In the genomic region with DNA sequence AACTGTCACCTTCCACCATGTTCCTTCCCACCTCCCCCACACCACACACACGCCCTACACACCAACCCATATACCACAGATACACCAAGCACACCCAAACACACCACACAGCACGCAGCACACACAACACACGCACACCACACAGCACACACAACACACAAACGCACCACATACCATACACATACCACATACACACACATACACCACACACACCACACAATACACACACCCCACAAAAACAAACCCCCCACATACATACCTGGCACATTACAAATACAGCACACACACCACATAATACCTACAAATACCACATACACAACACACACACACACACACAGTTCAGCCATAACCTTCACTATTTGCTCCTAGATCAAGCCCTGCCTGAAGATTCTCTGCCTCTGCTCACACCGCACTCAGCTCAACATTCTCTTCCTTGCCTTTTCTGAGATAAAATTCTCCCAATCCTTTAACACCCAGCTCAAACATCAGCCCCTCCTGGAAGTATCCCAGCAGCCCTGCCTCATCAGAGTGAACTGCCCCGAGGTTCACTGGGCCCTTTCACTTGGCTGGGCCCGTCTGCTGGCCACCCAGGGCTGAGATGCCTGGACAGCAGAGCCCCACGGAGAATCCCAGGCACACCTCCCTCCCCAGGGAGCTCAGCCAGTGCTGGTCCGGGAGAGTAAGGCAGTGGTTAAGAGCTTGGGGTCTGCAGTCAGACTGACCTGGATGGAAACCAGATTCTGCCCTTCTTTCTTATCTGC, we compare ENCODE assay signal across 9 cellular contexts. TPM values are rescaled to one million over a fixed set of nuclear protein-coding genes. Genes with fewer than 3 reads are reported as not detected.
DNase-seq lines count a peak whose midpoint lies in the region; ATAC-seq, FAIRE-seq and TF ChIP-seq lines count a peak whose summit lies in the region.
"Had no signal": no experiment of that assay in that cellular context is flagged by ENCODE, and none has a peak within 500 bp of the region (broad histone marks: within the 10 kb centered on the region; RNA-seq: fewer than 3 reads in every experiment).

No MANE protein-coding gene starts in this region.

- H2BK12ac ChIP-seq in H1 (ENCODE audit: low read depth, low read length) (no peak overlapping the region), neuronal stem cell (ENCODE audit: low read length) (peak overlapping the region; percentile 63)

- no peak overlapping the region for H2AK5ac ChIP-seq in H1 (ENCODE audit: low read depth, low read length)
- H2AK5ac ChIP-seq in neuronal stem cell (ENCODE audit: low read depth, low read length), result no peak overlapping the region

- TF ChIP-seq CTCF in Peyer's patch (IDR thresholded peaks at IDR 0.05) (no peak), H1 (IDR thresholded peaks at IDR 0.05; ENCODE audit: control extremely low read depth in 1 of 3, insufficient read depth in 1 of 3, low read depth in 1 of 3, low read length in 3 of 3) (no peak)

- peak overlapping the region; percentile 65 for H4K91ac ChIP-seq in H1 (replicated peaks; ENCODE audit: insufficient read length, low read length)
- H4K91ac ChIP-seq in neuronal stem cell (ENCODE audit: low read depth, low read length, poor library complexity), result no peak overlapping the region

- H4K5ac ChIP-seq in H1 (ENCODE audit: insufficient read length, low read depth, low read length), result no peak overlapping the region

- no peaks in the 10 kb centered on the region for H3K79me1 ChIP-seq in H1 (ENCODE audit: low read depth, low read length)
- H3K79me1 ChIP-seq in neuronal stem cell (ENCODE audit: low read depth, low read length), result peaks cover 2% of the 10 kb centered on the region

- no peak overlapping the region for H3K23ac ChIP-seq in H1 (ENCODE audit: insufficient read length)
- H3K23ac ChIP-seq in neuronal stem cell (ENCODE audit: low read depth, low read length, poor library complexity), result peak overlapping the region; percentile 92

- no peak overlapping the region for H2BK20ac ChIP-seq in H1 (ENCODE audit: low read length)

- H3K4me1 ChIP-seq in Peyer's patch, result no peaks in the 10 kb centered on the region
- H3K4me1 ChIP-seq in H1 (replicated peaks in 1 of 4; ENCODE audit: control insufficient read depth in 3 of 4, insufficient read depth in 4 of 4, low read length in 3 of 4), result peaks cover 0 to 4% (median 3%) of the 10 kb centered on the region in 4 experiments; a peak in 3 of 7 replicates
- peaks cover 0 to 2% of the 10 kb centered on the region in 2 donors for H3K4me1 ChIP-seq in neuronal stem cell (ENCODE audit: control insufficient read depth in 2 of 2, insufficient read depth in 1 of 2, low read depth in 1 of 2, low read length in 2 of 2)

- H3K14ac ChIP-seq in H1 (ENCODE audit: insufficient read length) (no peak overlapping the region), neuronal stem cell (ENCODE audit: low read length) (no peak overlapping the region)

- no peaks in the 10 kb centered on the region for H3K27me3 ChIP-seq in Peyer's patch
- no peaks in the 10 kb centered on the region for H3K27me3 ChIP-seq in H1 (replicated peaks in 1 of 4; ENCODE audit: control insufficient read depth in 3 of 4, extremely low read depth in 1 of 4, insufficient read depth in 3 of 4, low read length in 3 of 4)
- H3K27me3 ChIP-seq in neuronal stem cell (ENCODE audit: control insufficient read depth in 3 of 3, insufficient read depth in 3 of 3, low read depth in 1 of 3, low read length in 3 of 3), result peaks cover 0 to 14% (median 0%) of the 10 kb centered on the region in 3 experiments

- H2BK120ac ChIP-seq in H1 (replicated peaks; ENCODE audit: low read depth, low read length), result peak overlapping the region; percentile 54
- no peak overlapping the region for H2BK120ac ChIP-seq in neuronal stem cell (ENCODE audit: low read depth, low read length)

- TF ChIP-seq POLR2A in Peyer's patch (IDR thresholded peaks at IDR 0.05), result no peak
- no peak for TF ChIP-seq POLR2A in H1 (IDR thresholded peaks at IDR 0.05; ENCODE audit: control extremely low read depth in 1 of 2, low read depth in 2 of 2, low read length in 2 of 2)

- H3K56ac ChIP-seq in H1 (replicated peaks; ENCODE audit: insufficient read length, low read depth, low read length), result peak overlapping the region; percentile 98

- H2AFZ ChIP-seq in H1 (ENCODE audit: low read length) (no peak overlapping the region), neuronal stem cell (ENCODE audit: low read length) (peak overlapping the region; percentile 66)

- peaks cover 2 to 4% of the 10 kb centered on the region in 2 experiments for H4K20me1 ChIP-seq in H1 (replicated peaks in 1 of 2; ENCODE audit: control insufficient read depth in 1 of 2, insufficient read depth in 2 of 2, low read length in 2 of 2)

- DNase-seq in AG08395 (ENCODE audit: low spot score), result peak; percentile 28
- no peak for DNase-seq in Peyer's patch
- DNase-seq in H1 (ENCODE audit: low read depth in 1 of 2, low spot score in 2 of 2), result no peak
- no peak for DNase-seq in neuronal stem cell (ENCODE audit: low spot score)
- no peak for DNase-seq in DMS153 treated with DMSO at 0.1 percent for 48 hours (lab: John Stamatoyannopoulos, UW; ENCODE audit: unreplicated experiment)
- no peak for DNase-seq in SHP77 (lab: John Stamatoyannopoulos, UW)
- DNase-seq in epidermal melanocyte (ENCODE audit: insufficient read length, low spot score), result no peak
- DNase-seq: occipital lobe had no signal

- CTCF ChIA-PET in H1 (lab: Charles Lee; ENCODE audit: partially characterized antibody), result interaction anchor here (0.5 to 2.2 kb wide), 9 partner anchors 9 to 239 kb away, joined by 3 to 13 read pairs (median 3); no protein-coding TSS in a partner anchor

- H2BK5ac ChIP-seq in H1 (ENCODE audit: low read depth, low read length) (no peak overlapping the region), neuronal stem cell (ENCODE audit: low read length) (no peak overlapping the region)

- 0 out of 2 replicates have a peak overlapping the region, but pooled peaks have one; percentile 38 for H2BK15ac ChIP-seq in H1 (ENCODE audit: low read length)
- no peak overlapping the region for H2BK15ac ChIP-seq in neuronal stem cell (ENCODE audit: low read length)

- H3K4ac ChIP-seq in H1 (replicated peaks; ENCODE audit: insufficient read length, low read depth, low read length), result no peak overlapping the region
- peak overlapping the region; percentile 27 for H3K4ac ChIP-seq in neuronal stem cell (ENCODE audit: low read length)

- no peak for ATAC-seq in HG02678 (IDR thresholded peaks at IDR 0.05; ENCODE audit: unreplicated experiment)

- H3K9ac ChIP-seq in H1 (replicated peaks in 1 of 4; ENCODE audit: extremely low read depth in 1 of 4, low read depth in 3 of 4, low read length in 3 of 4) (no peak overlapping the region), neuronal stem cell (ENCODE audit: low read depth, low read length, poor library complexity) (peak overlapping the region; percentile 50)

- H4K8ac ChIP-seq in H1 (ENCODE audit: extremely low read depth, insufficient read depth, low read length) (no peak overlapping the region), neuronal stem cell (ENCODE audit: low read depth, low read length) (peak overlapping the region; percentile 48)

- no peak for TF ChIP-seq RAD21 in H1 (IDR thresholded peaks at IDR 0.05 in 1 of 2, conservative IDR thresholded peaks at IDR 0.05 in 1 of 2; ENCODE audit: low read depth in 2 of 2, low read length in 2 of 2)

- no peaks in the 10 kb centered on the region for H3K79me2 ChIP-seq in H1 (ENCODE audit: control insufficient read depth in 1 of 2, insufficient read depth in 2 of 2, low read length in 2 of 2)

- WGBS in H1 (ENCODE audit: extremely low coverage in 1 of 2, insufficient coverage in 1 of 2, insufficient read length in 1 of 2, insufficient replicate concordance in 2 of 2, low coverage in 1 of 2, low lambda C conversion rate in 2 of 2, missing lambda C conversion rate in 1 of 2), 2 experiments, result 91 to 100% methylated on average over 1 to 9 of the region's 9 CpGs
- WGBS in neuronal stem cell (ENCODE audit: extremely low coverage in 2 of 2, insufficient read length in 2 of 2, insufficient replicate concordance in 1 of 2), 2 donors, result 100% methylated on average over 3 of the region's 9 CpGs; no CpG with 5 or more reads in 1 of the 2 donors

- POLR2A ChIA-PET in H1 (lab: Charles Lee; ENCODE audit: partially characterized antibody), result no interaction called here

- H3K23me2 ChIP-seq in H1 (ENCODE audit: low read depth, low read length), result peaks cover 7% of the 10 kb centered on the region; the same call in 1 of the 2 replicates

- H3K27ac ChIP-seq in Peyer's patch, result peak overlapping the region in 3 of 4 donors; percentile 10 to 61 (median 59)
- H3K27ac ChIP-seq in H1 (ENCODE audit: low read depth, low read length), result no peak overlapping the region
- H3K27ac ChIP-seq in neuronal stem cell (replicated peaks; ENCODE audit: low read length), result no peak overlapping the region

- no peak overlapping the region for H3K18ac ChIP-seq in H1 (ENCODE audit: extremely low read depth, low read length)
- no peak overlapping the region for H3K18ac ChIP-seq in neuronal stem cell (ENCODE audit: low read length)

- no peaks in the 10 kb centered on the region for H3K9me3 ChIP-seq in Peyer's patch
- H3K9me3 ChIP-seq in H1 (ENCODE audit: insufficient read depth in 2 of 2, low read depth in 1 of 2, low read length in 1 of 2), result no peaks in the 10 kb centered on the region
- H3K9me3 ChIP-seq in neuronal stem cell (replicated peaks in 1 of 2; ENCODE audit: control insufficient read depth in 2 of 2, insufficient read depth in 1 of 2, low read depth in 1 of 2, low read length in 2 of 2), result no peaks in the 10 kb centered on the region

- FAIRE-seq in H1 (lab: Jason Lieb, UNC), result peak; percentile 48

- H3K36me3 ChIP-seq in Peyer's patch (peaks cover 0 to 37% (median 0%) of the 10 kb centered on the region in 3 donors), H1 (ENCODE audit: control insufficient read depth in 2 of 4, insufficient read depth in 4 of 4, low read length in 3 of 4) (no peaks in the 10 kb centered on the region), neuronal stem cell (replicated peaks in 1 of 2; ENCODE audit: control insufficient read depth in 2 of 2, insufficient read depth in 2 of 2, low read length in 2 of 2) (no peaks in the 10 kb centered on the region)

- TF ChIP-seq EP300 in H1 (IDR thresholded peaks at IDR 0.05; ENCODE audit: borderline replicate concordance in 1 of 2, low read depth in 2 of 2, low read length in 2 of 2), result no peak

- no peak overlapping the region for H3K4me2 ChIP-seq in H1 (ENCODE audit: insufficient read depth in 1 of 2, low read depth in 2 of 2, low read length in 2 of 2)
- no peak overlapping the region for H3K4me2 ChIP-seq in neuronal stem cell (ENCODE audit: insufficient read depth, low read length, poor library complexity, severe bottlenecking)

- H3K4me3 ChIP-seq in Peyer's patch, result no peak overlapping the region
- H3K4me3 ChIP-seq in H1 (ENCODE audit: extremely low read depth in 1 of 4, insufficient read depth in 2 of 4, low read depth in 3 of 4, low read length in 4 of 4), result no peak overlapping the region
- H3K4me3 ChIP-seq in neuronal stem cell (ENCODE audit: low read length in 2 of 2), result peak overlapping the region in 1 of 2 donors; percentile 61

RNA-seq across cellular contexts. Expression of a gene that starts 31.9 kb away (rescaled TPM):
- total RNA-seq in Peyer's patch, result 10 to 100 TPM; 26.4 to 73.9 (median 64.8) TPM
- 10.6 and 11.6 TPM in 2 replicates for total RNA-seq in H1 (2021; fragmentation: NEBNext Ultra II Directional; extraction: Animal tissue kit (Norgen Biotek cat#: 25700))
- 38.0 and 39.5 TPM in 2 replicates for polyA plus RNA-seq in H1 (2011; rRNA removed)
- polyA plus RNA-seq in H1 (2011; cell fraction: cytosol; rRNA removed), result 23.2 TPM
- 22.3 TPM for polyA plus RNA-seq in H1 (2011; cell fraction: nucleus; rRNA removed)
- polyA plus RNA-seq in H1 (2012, experiment 1 of 2), result 11.1 to 18.8 TPM (median 16.3 TPM) in 4 replicates
- polyA plus RNA-seq in H1 (2012, experiment 2 of 2), result 20.5 TPM
- polyA plus RNA-seq in H1 (2013, experiment 1 of 2), result 26.2 TPM
- polyA plus RNA-seq in H1 (2013, experiment 2 of 2), result 24.6 TPM
- 16.1 and 18.7 TPM in 2 replicates for polyA minus RNA-seq in H1 (2011; rRNA and poly(A)+ RNA removed)
- polyA minus RNA-seq in H1 (2011; cell fraction: cytosol; rRNA and poly(A)+ RNA removed), result 11.2 TPM
- polyA minus RNA-seq in H1 (2011; cell fraction: nucleus; rRNA and poly(A)+ RNA removed), result 9.8 TPM
- polyA plus RNA-seq in neuronal stem cell (2013, experiment 1 of 2), result 60.5 TPM
- 61.7 TPM for polyA plus RNA-seq in neuronal stem cell (2013, experiment 2 of 2)

Comparison
In these comparisons a context has a peak if more than half of its experiments do, and no peak if none do; other contexts are left out.
1. H3K27ac ChIP-seq: peak in Peyer's patch (3 of 4); none in H1 (single experiment) and neuronal stem cell (single experiment).